ENCODE assay signal across 22 cellular contexts in the genomic region with DNA sequence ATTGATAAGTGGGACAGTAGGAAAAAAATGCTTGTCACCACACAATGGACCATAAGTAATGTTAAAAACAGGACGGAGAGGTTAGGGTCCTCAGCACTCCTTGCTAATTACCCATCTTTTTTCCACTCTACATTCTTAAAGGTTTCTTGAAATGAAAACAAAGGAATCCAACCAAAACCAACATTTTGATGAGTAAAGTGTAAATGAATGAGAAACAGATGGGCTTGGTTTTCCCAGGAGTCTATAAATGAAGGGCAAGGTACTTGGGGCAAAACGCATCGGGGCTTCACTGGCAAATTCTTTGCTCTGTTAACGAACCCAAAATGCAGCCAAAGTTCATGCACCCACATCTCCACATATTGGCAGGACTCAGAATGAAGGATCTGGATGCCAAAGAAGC.
DNase-seq lines count a peak whose midpoint lies in the region; ATAC-seq, FAIRE-seq and TF ChIP-seq lines count a peak whose summit lies in the region.
"Had no signal": no experiment of that assay in that cellular context is flagged by ENCODE, and none has a peak within 500 bp of the region (broad histone marks: within the 10 kb centered on the region; RNA-seq: fewer than 3 reads in every experiment).

No MANE protein-coding gene starts in this region.

- H3K27ac ChIP-seq in HepG2 (ENCODE audit: extremely low read length, insufficient read depth, low read length) (peak overlapping the region; percentile 22), right lobe of liver (no peak overlapping the region), smooth muscle cell (ENCODE audit: low read depth) (peak overlapping the region; percentile 15)
- H3K27ac ChIP-seq: C4-2B, SK-N-MC had no signal

- H2AFZ ChIP-seq in HepG2 (ENCODE audit: low read length) (no peak overlapping the region), smooth muscle cell (ENCODE audit: low read depth) (peak overlapping the region; percentile 21)

- H4K20me1 ChIP-seq in HepG2 (ENCODE audit: insufficient read depth, low read length): no peaks in the 10 kb centered on the region
- no peaks in the 10 kb centered on the region for H4K20me1 ChIP-seq in smooth muscle cell (ENCODE audit: low read depth)

- H3K9me3 ChIP-seq in HepG2 (ENCODE audit: low read length): peaks cover 11% of the 10 kb centered on the region; the same call in 1 of the 2 replicates
- H3K9me3 ChIP-seq in right lobe of liver: no peaks in the 10 kb centered on the region
- no peaks in the 10 kb centered on the region for H3K9me3 ChIP-seq in smooth muscle cell (replicated peaks; ENCODE audit: low read depth)
- no peaks in the 10 kb centered on the region for H3K9me3 ChIP-seq in mucosa of descending colon
- H3K9me3 ChIP-seq: Caco-2 had no signal

- peak; percentile 4 for FAIRE-seq in HepG2 (lab: Jason Lieb, UNC)
- FAIRE-seq: GM12891, K562 had no signal

- peaks cover 60% of the 10 kb centered on the region for H3K4me1 ChIP-seq in HepG2 (ENCODE audit: insufficient read depth, low read length)
- peaks cover 0 to 7% (median 0%) of the 10 kb centered on the region in 4 donors for H3K4me1 ChIP-seq in right lobe of liver
- H3K4me1 ChIP-seq in smooth muscle cell (ENCODE audit: low read depth): no peaks in the 10 kb centered on the region
- no peaks in the 10 kb centered on the region for H3K4me1 ChIP-seq in mucosa of descending colon (ENCODE audit: low read depth)

- no peak overlapping the region for H3K4me3 ChIP-seq in HepG2 (replicated peaks in 1 of 3; ENCODE audit: insufficient read depth in 1 of 3, low read depth in 2 of 3, low read length in 3 of 3)
- no peak overlapping the region for H3K4me3 ChIP-seq in right lobe of liver
- no peak overlapping the region for H3K4me3 ChIP-seq in fibroblast of villous mesenchyme (ENCODE audit: low read depth, low read length)
- no peak overlapping the region for H3K4me3 ChIP-seq in smooth muscle cell
- no peak overlapping the region for H3K4me3 ChIP-seq in mucosa of descending colon
- H3K4me3 ChIP-seq: K562, SK-N-MC had no signal

- no peaks in the 10 kb centered on the region for H3F3A ChIP-seq in smooth muscle cell (ENCODE audit: low read depth)

- H3K9ac ChIP-seq in HepG2 (ENCODE audit: insufficient read depth, low read depth, low read length) (no peak overlapping the region), smooth muscle cell (ENCODE audit: low read depth) (no peak overlapping the region)

- no peak for TF ChIP-seq CTCF in HepG2 (CRISPR knock-in tag; IDR thresholded peaks at IDR 0.05)
- TF ChIP-seq CTCF in right lobe of liver (IDR thresholded peaks at IDR 0.05): no peak
- no peak for TF ChIP-seq CTCF in fibroblast of villous mesenchyme (IDR thresholded peaks at IDR 0.05; ENCODE audit: insufficient read depth, low read depth, low read length)
- no peak for TF ChIP-seq CTCF in smooth muscle cell (IDR thresholded peaks at IDR 0.05; ENCODE audit: borderline replicate concordance, insufficient read depth, poor library complexity, severe bottlenecking)
- no peak for TF ChIP-seq CTCF in mucosa of descending colon (IDR thresholded peaks at IDR 0.05)

- WGBS in HepG2 (ENCODE audit: low lambda C conversion rate): over 99% methylated on average over 4 of the region's 4 CpGs
- 73% methylated on average over 4 of the region's 4 CpGs for WGBS in right lobe of liver (ENCODE audit: insufficient coverage, low coverage, low lambda C conversion rate, missing lambda C conversion rate)
- WGBS in smooth muscle cell (ENCODE audit: low lambda C conversion rate): 59% methylated on average over 4 of the region's 4 CpGs

- TF ChIP-seq EP300 in HepG2 (IDR thresholded peaks at IDR 0.05; ENCODE audit: low read depth in 2 of 2, low read length in 2 of 2) (no peak), HepG2 (CRISPR knock-in tag; IDR thresholded peaks at IDR 0.05; ENCODE audit: borderline replicate concordance) (no peak)

- H3K4me2 ChIP-seq in HepG2 (ENCODE audit: low read depth, low read length) (no peak overlapping the region), smooth muscle cell (peak overlapping the region; percentile 62)

- CTCF ChIA-PET in HepG2 (lab: Yijun Ruan, JAX; ENCODE audit: low intra/inter-chr PET ratio, low total read pairs): no interaction called here

- in situ Hi-C loops in HepG2 (cut with HindIII; ENCODE audit: extremely low pct_ligation_motif_present, low pct_unique_long_range_greater_than_20kb): no loop called here

- POLR2A ChIA-PET in HepG2 (lab: Yijun Ruan, JAX): no interaction called here

- BruUV-seq in HepG2 (replicated peaks; lab: Mats Ljungman, UMichigan): no TSS peak

- DNase-seq in HepG2 (ENCODE audit: low spot score): no peak
- no peak for DNase-seq in right lobe of liver
- DNase-seq in fibroblast of villous mesenchyme (ENCODE audit: low read depth): peak; percentile 58
- no peak for DNase-seq in smooth muscle cell (lab: John Stamatoyannopoulos, UW; ENCODE audit: unreplicated experiment)
- DNase-seq in mucosa of descending colon: no peak
- no peak for DNase-seq in SIG-M5 (lab: John Stamatoyannopoulos, UW)
- no peak for DNase-seq in NCI-H748 treated with DMSO at 0.1 percent for 48 hours (lab: John Stamatoyannopoulos, UW)
- no peak for DNase-seq in OCI-M2 (lab: John Stamatoyannopoulos, UW; ENCODE audit: unreplicated experiment)
- DNase-seq: 8988T; Caco-2; HCEC 1CT; NCI-H1092; NCI-H1694; NCI-H2107; NCI-H345; NCI-H526 treated with DMSO at 0.1 percent for 48 hours; NK-92 treated with Interleukin-12 subunit alpha and Interleukin-12 subunit beta, amount 100 ng/mL, for 24 hours; PC-3 had no signal

- H3K27me3 ChIP-seq in HepG2 (ENCODE audit: control insufficient read depth in 1 of 2, insufficient read depth in 2 of 2, low read length in 2 of 2) (no peaks in the 10 kb centered on the region; a peak in 1 of 5 replicates), right lobe of liver (no peaks in the 10 kb centered on the region), smooth muscle cell (ENCODE audit: low read depth) (no peaks in the 10 kb centered on the region)

- no peaks in the 10 kb centered on the region for H3K36me3 ChIP-seq in HepG2 (replicated peaks in 1 of 2; ENCODE audit: control insufficient read depth in 1 of 2, insufficient read depth in 2 of 2, low read length in 2 of 2)
- no peaks in the 10 kb centered on the region for H3K36me3 ChIP-seq in right lobe of liver
- no peaks in the 10 kb centered on the region for H3K36me3 ChIP-seq in smooth muscle cell (ENCODE audit: low read depth)
- no peaks in the 10 kb centered on the region for H3K36me3 ChIP-seq in mucosa of descending colon (ENCODE audit: low read depth)

- no peak for TF ChIP-seq POLR2A in HepG2 (IDR thresholded peaks at IDR 0.05; ENCODE audit: insufficient read depth in 1 of 2, low read depth in 2 of 2, low read length in 2 of 2)
- no peak for TF ChIP-seq POLR2A in right lobe of liver (IDR thresholded peaks at IDR 0.05)

- H3K79me2 ChIP-seq in HepG2 (ENCODE audit: insufficient read depth, low read length): no peaks in the 10 kb centered on the region
- no peaks in the 10 kb centered on the region for H3K79me2 ChIP-seq in smooth muscle cell (ENCODE audit: low read depth)

- ATAC-seq in HepG2 (no peak), right lobe of liver (no peak), mucosa of descending colon (no peak)
- ATAC-seq: K562, PC-3 had no signal

- intact Hi-C loops in HepG2 (cut with micrococcal nuclease; ENCODE audit: unreplicated experiment) (no loop called here), right lobe of liver (cut with DNase I) (no loop called here), mucosa of descending colon (cut with DNase I, micrococcal nuclease) (no loop called here)

- TF ChIP-seq RAD21 in HepG2 (CRISPR knock-in tag; IDR thresholded peaks at IDR 0.05): no peak

TF ChIP-seq in HepG2, 621 proteins besides CTCF, POLR2A, EP300 and RAD21 (continues in another document):
- no peak for TF ChIP-seq ZNF225 (CRISPR knock-in tag; IDR thresholded peaks at IDR 0.05)
- TF ChIP-seq TEAD2 (CRISPR knock-in tag; IDR thresholded peaks at IDR 0.05): no peak
- no peak for TF ChIP-seq SATB2 (CRISPR knock-in tag; IDR thresholded peaks at IDR 0.05)
- no peak for TF ChIP-seq MTA3 (CRISPR knock-in tag; IDR thresholded peaks at IDR 0.05)
- TF ChIP-seq, protein P1, sequence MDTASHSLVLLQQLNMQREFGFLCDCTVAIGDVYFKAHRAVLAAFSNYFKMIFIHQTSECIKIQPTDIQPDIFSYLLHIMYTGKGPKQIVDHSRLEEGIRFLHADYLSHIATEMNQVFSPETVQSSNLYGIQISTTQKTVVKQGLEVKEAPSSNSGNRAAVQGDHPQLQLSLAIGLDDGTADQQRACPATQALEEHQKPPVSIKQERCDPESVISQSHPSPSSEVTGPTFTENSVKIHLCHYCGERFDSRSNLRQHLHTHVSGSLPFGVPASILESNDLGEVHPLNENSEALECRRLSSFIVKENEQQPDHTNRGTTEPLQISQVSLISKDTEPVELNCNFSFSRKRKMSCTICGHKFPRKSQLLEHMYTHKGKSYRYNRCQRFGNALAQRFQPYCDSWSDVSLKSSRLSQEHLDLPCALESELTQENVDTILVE (CRISPR knock-in tag; IDR thresholded peaks at IDR 0.05): no peak
- no peak for TF ChIP-seq GTF2F1 (IDR thresholded peaks at IDR 0.05; ENCODE audit: low read length)
- no peak for TF ChIP-seq ZNF782 (CRISPR knock-in tag; IDR thresholded peaks at IDR 0.05; ENCODE audit: borderline replicate concordance)
- no peak for TF ChIP-seq ELF4 (CRISPR knock-in tag; IDR thresholded peaks at IDR 0.05; ENCODE audit: borderline replicate concordance)
- no peak for TF ChIP-seq ONECUT2 (CRISPR knock-in tag; IDR thresholded peaks at IDR 0.05)
- no peak for TF ChIP-seq ZNF740 (CRISPR knock-in tag; IDR thresholded peaks at IDR 0.05)
- no peak for TF ChIP-seq TOPORS (CRISPR knock-in tag; IDR thresholded peaks at IDR 0.05)
- TF ChIP-seq EEA1 (CRISPR knock-in tag; IDR thresholded peaks at IDR 0.05; ENCODE audit: borderline replicate concordance): no peak
- TF ChIP-seq ZNF710 (CRISPR knock-in tag; IDR thresholded peaks at IDR 0.05; ENCODE audit: borderline replicate concordance): no peak

Comparison
In these comparisons a context has a peak if more than half of its experiments do, and no peak if none do; other contexts are left out.
1. H3K27ac ChIP-seq: peak in HepG2 (single experiment) and smooth muscle cell (single experiment); none in right lobe of liver (0 of 3).